ENCODE assay signal across 8 cellular contexts in genomic region chr14:21510735-21511657, GRCh38. TPM values are rescaled to one million over a fixed set of nuclear protein-coding genes. Genes with fewer than 3 reads are reported as not detected.
DNase-seq lines count a peak whose midpoint lies in the region; ATAC-seq, FAIRE-seq and TF ChIP-seq lines count a peak whose summit lies in the region.

Gene METTL3, minus strand, starts transcription at chr14:21511340. Its CDS starts 117 bp downstream, at chr14:21511223.

- ATAC-seq in GM21526 (IDR thresholded peaks at IDR 0.05; ENCODE audit: low FRiP score, unreplicated experiment) = peak; percentile 96

- H3K4me2 ChIP-seq in OCI-LY7 (ENCODE audit: low read length) (peak within 1 kb of the TSS; percentile 94), endothelial cell of umbilical vein (ENCODE audit: insufficient read depth, low read length) (peak within 1 kb of the TSS; percentile 99)

- peaks cover 13% of the 10 kb centered on the region for H3K4me1 ChIP-seq in OCI-LY7 (ENCODE audit: insufficient read depth, low read length, poor library complexity, severe bottlenecking)
- peaks cover 11% of the 10 kb centered on the region for H3K4me1 ChIP-seq in endothelial cell of umbilical vein (ENCODE audit: control insufficient read depth, extremely low read depth, insufficient read depth, low read length)

- H2AFZ ChIP-seq in OCI-LY7 (ENCODE audit: low read length) (peak within 1 kb of the TSS; percentile 65), endothelial cell of umbilical vein (ENCODE audit: low read depth, low read length) (peak within 1 kb of the TSS; percentile 79)

- BruUV-seq in OCI-LY7 (replicated peaks; lab: Mats Ljungman, UMichigan) (no TSS peak), endothelial cell of umbilical vein (replicated peaks; lab: Mats Ljungman, UMichigan) (TSS peak; percentile 55)

- peaks cover 2 to 12% of the 10 kb centered on the region in 2 experiments for H3K27me3 ChIP-seq in endothelial cell of umbilical vein (ENCODE audit: control insufficient read depth in 2 of 2, insufficient read depth in 2 of 2, low read length in 2 of 2)

- no peaks in the 10 kb centered on the region for H4K20me1 ChIP-seq in OCI-LY7 (ENCODE audit: insufficient read depth, low read length)
- no peaks in the 10 kb centered on the region for H4K20me1 ChIP-seq in endothelial cell of umbilical vein (replicated peaks; ENCODE audit: control insufficient read depth, extremely low read depth, insufficient read depth, low read length)

- TF ChIP-seq POLR2A in endothelial cell of umbilical vein (IDR thresholded peaks at IDR 0.05; ENCODE audit: low read depth, low read length) = peak; percentile 73

- H3K4me3 ChIP-seq in OCI-LY7 (ENCODE audit: low read depth, low read length, poor library complexity, severe bottlenecking) = peak within 1 kb of the TSS; percentile 78
- peak within 1 kb of the TSS; percentile 75 to 91 (median 84) for H3K4me3 ChIP-seq in endothelial cell of umbilical vein (replicated peaks in 1 of 3; ENCODE audit: insufficient read depth in 1 of 3, low read depth in 1 of 3, low read length in 3 of 3)

- POLR2A ChIA-PET in OCI-LY7 (lab: Charles Lee) (interaction anchor here (0.5 to 3.5 kb wide), 10 partner anchors 9 to 1794 kb away, joined by 3 to 30 read pairs (median 4); partner anchors contain the start of gene SALL2), endothelial cell of umbilical vein (lab: Charles Lee) (interaction anchor here (1.4 to 1.5 kb wide), 3 partner anchors 15 to 74 kb away, joined by 7 to 19 read pairs (median 9); partner anchors contain the start of genes RAB2B, SALL2 and TOX4)

- DNase-seq in D721Med (ENCODE audit: insufficient read length, low spot score) = peak; percentile 71
- DNase-seq in HuH-7.5 (ENCODE audit: low spot score) = peak; percentile 73
- DNase-seq in OCI-LY7 (ENCODE audit: low spot score) = peak; percentile 98
- peak; percentile 87 for DNase-seq in activated T-cell treated with anti-CD3 and anti-CD28 coated beads for 1 hour (ENCODE audit: low read depth)
- peak; percentile 99 for DNase-seq in endothelial cell of umbilical vein (ENCODE audit: low read depth, low spot score)
- DNase-seq in midbrain (lab: John Stamatoyannopoulos, UW) = peak; percentile 99
- DNase-seq in stimulated activated CD8-positive, alpha-beta memory T cell treated with anti-CD3 and anti-CD28 coated beads, Interleukin-2, amount 100 ng/mL, for 1 hour (ENCODE audit: low read depth in 2 of 2) = peak; percentile 85

- intact Hi-C loops in OCI-LY7 (cut with micrococcal nuclease; ENCODE audit: unreplicated experiment) (loop anchor here (1.0 kb wide), 1 partner anchor 16 kb away; no protein-coding TSS in a partner anchor), endothelial cell of umbilical vein (cut with micrococcal nuclease) (loop anchor here (1.0 kb wide), 4 partner anchors 15 to 128 kb away; partner anchors contain the start of genes SALL2 and TOX4)

- H3K9me2 ChIP-seq in OCI-LY7 (ENCODE audit: insufficient read depth, low read length) = no peaks in the 10 kb centered on the region

- CTCF ChIA-PET in OCI-LY7 (lab: Charles Lee; ENCODE audit: unreplicated experiment) = interaction anchor here (0.6 to 1.2 kb wide), 3 partner anchors 12 to 35 kb away, joined by 3 to 12 read pairs (median 4); partner anchors contain the start of gene SALL2
- CTCF ChIA-PET in endothelial cell of umbilical vein (lab: Charles Lee) = interaction anchor here (0.7 to 4.6 kb wide), 13 partner anchors 10 to 407 kb away, joined by 3 to 65 read pairs (median 3); partner anchors contain the start of genes CHD8, RAB2B, SALL2 and TOX4

- dilution Hi-C loops in endothelial cell of umbilical vein (cut with MboI; ENCODE audit: extremely low pct_ligation_motif_present, low sequenced_read_pairs) = no loop called here

- peak within 1 kb of the TSS; percentile 84 for H3K9ac ChIP-seq in endothelial cell of umbilical vein (replicated peaks; ENCODE audit: extremely low read depth, insufficient read depth, low read length)

- no peaks in the 10 kb centered on the region for H3K9me3 ChIP-seq in OCI-LY7 (ENCODE audit: low read length)
- H3K9me3 ChIP-seq in endothelial cell of umbilical vein (replicated peaks; ENCODE audit: control insufficient read depth, insufficient read depth, low read length) = no peaks in the 10 kb centered on the region

- H3K27ac ChIP-seq in OCI-LY7 (ENCODE audit: low read depth, low read length, poor library complexity, severe bottlenecking) = peak within 1 kb of the TSS; percentile 34
- peak within 1 kb of the TSS; percentile 71 for H3K27ac ChIP-seq in endothelial cell of umbilical vein (ENCODE audit: insufficient read depth, low read depth, low read length)

- H3K36me3 ChIP-seq in OCI-LY7 (ENCODE audit: insufficient read depth, low read length) = peaks cover 30% of the 10 kb centered on the region
- no peaks in the 10 kb centered on the region for H3K36me3 ChIP-seq in endothelial cell of umbilical vein (ENCODE audit: control insufficient read depth in 2 of 2, extremely low read depth in 1 of 2, insufficient read depth in 2 of 2, low read length in 2 of 2)

- H3K79me2 ChIP-seq in OCI-LY7 (ENCODE audit: insufficient read depth, low read depth, low read length) = peaks cover 43% of the 10 kb centered on the region
- H3K79me2 ChIP-seq in endothelial cell of umbilical vein (ENCODE audit: control insufficient read depth, insufficient read depth, low read length) = peaks cover 45% of the 10 kb centered on the region

- TF ChIP-seq CTCF in D721Med (IDR thresholded peaks at IDR 0.05; ENCODE audit: insufficient read depth, missing control alignments) (no peak), OCI-LY7 (conservative IDR thresholded peaks at IDR 0.05; ENCODE audit: low read length) (no peak), endothelial cell of umbilical vein (IDR thresholded peaks at IDR 0.05; ENCODE audit: extremely low read depth in 1 of 2, insufficient read depth in 1 of 2, low read depth in 1 of 2, low read length in 2 of 2) (no peak)

- FAIRE-seq in D721Med (lab: Jason Lieb, UNC) (no peak), endothelial cell of umbilical vein (lab: Jason Lieb, UNC) (peak; percentile 97)

- no peaks in the 10 kb centered on the region for H3K9me1 ChIP-seq in endothelial cell of umbilical vein (replicated peaks; ENCODE audit: control insufficient read depth, extremely low read depth, insufficient read depth, low read length)

TF ChIP-seq in endothelial cell of umbilical vein, 7 proteins besides CTCF, POLR2A, EP300 and RAD21:
- TF ChIP-seq JUN (IDR thresholded peaks at IDR 0.05; ENCODE audit: borderline replicate concordance, insufficient read depth, insufficient read length, low read depth) (no peak), MAX (IDR thresholded peaks at IDR 0.05; ENCODE audit: insufficient read depth, insufficient read length) (peak; percentile 92), GATA2 (IDR thresholded peaks at IDR 0.05; ENCODE audit: insufficient read depth, insufficient read length, low read depth, low read length) (no peak), FOS (IDR thresholded peaks at IDR 0.05; ENCODE audit: borderline replicate concordance, insufficient read depth, low read length) (no peak), MYC (IDR thresholded peaks at IDR 0.05; ENCODE audit: low read depth, low read length) (no peak), POLR2AphosphoS5 (IDR thresholded peaks at IDR 0.05; ENCODE audit: insufficient read depth, low read depth, low read length) (peak; percentile 85)
TF ChIP-seq in endothelial cell of umbilical vein: peak in this region for 2.

RNA-seq across cellular contexts. Expression of gene METTL3, which starts in this region (rescaled TPM):
- 118 and 145 TPM in 2 replicates for total RNA-seq in OCI-LY7 (2014; rRNA removed; shearing (Covaris generic))
- total RNA-seq in OCI-LY7 (2022) (101 and 105 TPM in 2 replicates), endothelial cell of umbilical vein (63.1 and 65.0 TPM in 2 replicates)
- 80.2 and 85.3 TPM in 2 replicates for polyA plus RNA-seq in endothelial cell of umbilical vein
- polyA plus RNA-seq in endothelial cell of umbilical vein (2011; cell fraction: cytosol; rRNA removed) = 61.6 and 67.3 TPM in 2 replicates
- 465 and 505 TPM in 2 replicates for polyA plus RNA-seq in endothelial cell of umbilical vein (2011; cell fraction: nucleus; rRNA removed)
- polyA plus RNA-seq in endothelial cell of umbilical vein (2012) = 45.6 and 57.2 TPM in 2 replicates
- polyA minus RNA-seq in endothelial cell of umbilical vein = 85.6 and 92.0 TPM in 2 replicates
- 28.1 TPM for polyA minus RNA-seq in endothelial cell of umbilical vein (2011; cell fraction: cytosol; rRNA and poly(A)+ RNA removed)
- 60.7 and 85.7 TPM in 2 replicates for polyA minus RNA-seq in endothelial cell of umbilical vein (2011; cell fraction: nucleus; rRNA and poly(A)+ RNA removed)

Comparison
In these comparisons a context has a peak if more than half of its experiments do, and no peak if none do; other contexts are left out.
1. Peak in every context shown above with its lines: DNase-seq, ATAC-seq, H3K4me3 ChIP-seq and H3K27ac ChIP-seq.